In the genomic region with DNA sequence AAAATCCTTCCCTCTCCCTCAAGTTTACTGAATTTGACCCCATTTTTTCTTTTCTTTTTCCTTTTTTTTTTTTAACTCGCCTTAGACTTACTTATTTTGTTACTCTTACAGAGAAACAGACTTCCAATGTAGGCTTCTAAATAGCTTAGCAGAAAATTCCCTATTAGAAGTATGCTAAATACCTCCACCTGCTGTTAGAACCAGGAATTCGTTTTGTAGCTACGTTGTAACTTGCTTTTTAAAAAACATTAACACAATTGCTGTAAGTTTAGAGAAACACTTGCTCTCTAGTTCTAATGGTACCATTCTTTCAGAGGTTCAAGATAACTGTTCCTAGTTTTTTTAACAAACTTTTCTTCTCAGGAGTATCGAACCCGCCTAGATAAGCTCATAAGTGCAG, we compare ENCODE assay signal across 11 cellular contexts.
DNase-seq lines count a peak whose midpoint lies in the region; ATAC-seq and TF ChIP-seq lines count a peak whose summit lies in the region.
"Had no signal": no experiment of that assay in that cellular context is flagged by ENCODE, and none has a peak within 500 bp of the region (broad histone marks: within the 10 kb centered on the region; RNA-seq: fewer than 3 reads in every experiment).

No MANE protein-coding gene starts in this region.

- no peaks in the 10 kb centered on the region for H3K36me3 Mint-ChIP-seq in CD8-positive, alpha-beta memory T cell
- H3K36me3 Mint-ChIP-seq: CD4-positive, CD25-positive, alpha-beta regulatory T cell had no signal

- TF ChIP-seq CTCF in LNCaP clone FGC (IDR thresholded peaks at IDR 0.05; ENCODE audit: control insufficient read depth, extremely low read depth, insufficient read depth): peak; percentile 65
- peak; percentile 49 for TF ChIP-seq CTCF in neural cell (IDR thresholded peaks at IDR 0.05; ENCODE audit: poor library complexity, severe bottlenecking)

- no peak overlapping the region for H3K4me3 Mint-ChIP-seq in CD8-positive, alpha-beta memory T cell
- H3K4me3 Mint-ChIP-seq: CD4-positive, CD25-positive, alpha-beta regulatory T cell had no signal

- H4K20me1 ChIP-seq in neural cell (ENCODE audit: insufficient read depth): no peaks in the 10 kb centered on the region

- H3K9ac ChIP-seq in neural cell (ENCODE audit: low read length): no peak overlapping the region

- ATAC-seq in GM21515 (IDR thresholded peaks at IDR 0.05; ENCODE audit: unreplicated experiment): no peak

- peaks cover 0 to 18% (median 3%) of the 10 kb centered on the region in 5 donors for H3K9me3 Mint-ChIP-seq in CD8-positive, alpha-beta memory T cell

- no peak for TF ChIP-seq EP300 in neural cell (conservative IDR thresholded peaks at IDR 0.05; ENCODE audit: poor library complexity, severe bottlenecking)

- H3K79me2 ChIP-seq in neural cell (replicated peaks; ENCODE audit: insufficient read depth, low read length): no peaks in the 10 kb centered on the region

- H3K4me3 ChIP-seq in LNCaP clone FGC (ENCODE audit: low read depth, low read length) (no peak overlapping the region), neural cell (ENCODE audit: low read length) (no peak overlapping the region)
- no peak overlapping the region for H3K4me3 ChIP-seq in CD8-positive, alpha-beta memory T cell (ENCODE audit: low read length)

- no peak overlapping the region for H3K27ac ChIP-seq in neural cell (ENCODE audit: low read length)
- no peak overlapping the region for H3K27ac ChIP-seq in CD8-positive, alpha-beta memory T cell (ENCODE audit: low read depth, low read length)

- no peaks in the 10 kb centered on the region for H3K9me2 ChIP-seq in neural cell (ENCODE audit: insufficient read depth, low read length)

- H3K4me2 ChIP-seq in neural cell (ENCODE audit: low read length): no peak overlapping the region

- H3K36me3 ChIP-seq in neural cell (ENCODE audit: insufficient read depth, low read length): no peaks in the 10 kb centered on the region
- H3K36me3 ChIP-seq in CD8-positive, alpha-beta memory T cell (ENCODE audit: insufficient read depth, low read length): no peaks in the 10 kb centered on the region

- no peaks in the 10 kb centered on the region for H3K27me3 Mint-ChIP-seq in CD8-positive, alpha-beta memory T cell
- H3K27me3 Mint-ChIP-seq: CD4-positive, CD25-positive, alpha-beta regulatory T cell had no signal

- no peaks in the 10 kb centered on the region for H3K27me3 ChIP-seq in neural cell (ENCODE audit: insufficient read depth, low read depth, low read length)
- H3K27me3 ChIP-seq in CD8-positive, alpha-beta memory T cell (ENCODE audit: insufficient read depth, low read length, poor library complexity, severe bottlenecking): no peaks in the 10 kb centered on the region

- no peaks in the 10 kb centered on the region for H3K4me1 Mint-ChIP-seq in CD8-positive, alpha-beta memory T cell
- H3K4me1 Mint-ChIP-seq: CD4-positive, CD25-positive, alpha-beta regulatory T cell had no signal

- CTCF ChIA-PET in CD8-positive, alpha-beta memory T cell (lab: Charles Lee): no interaction called here

- DNase-seq in NCI-H748 (lab: John Stamatoyannopoulos, UW; ENCODE audit: unreplicated experiment) (peak; percentile 46), NCI-H748 treated with DMSO at 0.1 percent for 48 hours (lab: John Stamatoyannopoulos, UW) (no peak), LNCaP clone FGC (ENCODE audit: low read depth) (peak; percentile 15), cerebellar cortex (ENCODE audit: low spot score) (peak; percentile 14)
- no peak for DNase-seq in stimulated activated CD4-positive, alpha-beta T cell treated with anti-CD3 and anti-CD28 coated beads, Interleukin-2, amount 100 ng/mL, for 24 hours
- DNase-seq in CD8-positive, alpha-beta memory T cell: no peak
- DNase-seq: CD4-positive, CD25-positive, alpha-beta regulatory T cell; MV-4-11; stimulated activated CD4-positive, alpha-beta T cell treated with anti-CD3 and anti-CD28 coated beads, Interleukin-1b, Interleukin-23, amount 100 ng/mL, for 48 hours had no signal

- H2AFZ ChIP-seq in neural cell (ENCODE audit: low read depth, low read length): no peak overlapping the region

- no peaks in the 10 kb centered on the region for H3K9me3 ChIP-seq in neural cell (ENCODE audit: low read length)
- no peaks in the 10 kb centered on the region for H3K9me3 ChIP-seq in CD8-positive, alpha-beta memory T cell (ENCODE audit: low read length)

- POLR2A ChIA-PET in CD8-positive, alpha-beta memory T cell (lab: Charles Lee): no interaction called here

- no peaks in the 10 kb centered on the region for H3K4me1 ChIP-seq in CD8-positive, alpha-beta memory T cell (ENCODE audit: insufficient read depth, low read length)

- no peak overlapping the region for H3K27ac Mint-ChIP-seq in CD8-positive, alpha-beta memory T cell
- H3K27ac Mint-ChIP-seq: CD4-positive, CD25-positive, alpha-beta regulatory T cell had no signal

- peak; percentile 48 for TF ChIP-seq RAD21 in neural cell (conservative IDR thresholded peaks at IDR 0.05)

- no peaks in the 10 kb centered on the region for H3F3A ChIP-seq in neural cell (ENCODE audit: insufficient read depth, low read length, poor library complexity, severe bottlenecking)

TF ChIP-seq in neural cell, 6 proteins besides CTCF, POLR2A, EP300 and RAD21:
- TF ChIP-seq SMC3 (conservative IDR thresholded peaks at IDR 0.05; ENCODE audit: poor library complexity): peak; percentile 58
- TF ChIP-seq EZH2 (IDR thresholded peaks at IDR 0.05; ENCODE audit: borderline replicate concordance, insufficient read depth, low read length, poor library complexity, severe bottlenecking): no peak
- TF ChIP-seq MXI1 (conservative IDR thresholded peaks at IDR 0.05; ENCODE audit: poor library complexity, severe bottlenecking): no peak

Comparison
In these comparisons a context has a peak if more than half of its experiments do, and no peak if none do; other contexts are left out.
1. DNase-seq: peak in NCI-H748 (single experiment), LNCaP clone FGC (single experiment) and cerebellar cortex (single experiment); none in NCI-H748 treated with DMSO at 0.1 percent for 48 hours (single experiment), stimulated activated CD4-positive, alpha-beta T cell treated with anti-CD3 and anti-CD28 coated beads, Interleukin-2, amount 100 ng/mL, for 24 hours (0 of 2) and CD8-positive, alpha-beta memory T cell (0 of 5).